In the genomic region with DNA sequence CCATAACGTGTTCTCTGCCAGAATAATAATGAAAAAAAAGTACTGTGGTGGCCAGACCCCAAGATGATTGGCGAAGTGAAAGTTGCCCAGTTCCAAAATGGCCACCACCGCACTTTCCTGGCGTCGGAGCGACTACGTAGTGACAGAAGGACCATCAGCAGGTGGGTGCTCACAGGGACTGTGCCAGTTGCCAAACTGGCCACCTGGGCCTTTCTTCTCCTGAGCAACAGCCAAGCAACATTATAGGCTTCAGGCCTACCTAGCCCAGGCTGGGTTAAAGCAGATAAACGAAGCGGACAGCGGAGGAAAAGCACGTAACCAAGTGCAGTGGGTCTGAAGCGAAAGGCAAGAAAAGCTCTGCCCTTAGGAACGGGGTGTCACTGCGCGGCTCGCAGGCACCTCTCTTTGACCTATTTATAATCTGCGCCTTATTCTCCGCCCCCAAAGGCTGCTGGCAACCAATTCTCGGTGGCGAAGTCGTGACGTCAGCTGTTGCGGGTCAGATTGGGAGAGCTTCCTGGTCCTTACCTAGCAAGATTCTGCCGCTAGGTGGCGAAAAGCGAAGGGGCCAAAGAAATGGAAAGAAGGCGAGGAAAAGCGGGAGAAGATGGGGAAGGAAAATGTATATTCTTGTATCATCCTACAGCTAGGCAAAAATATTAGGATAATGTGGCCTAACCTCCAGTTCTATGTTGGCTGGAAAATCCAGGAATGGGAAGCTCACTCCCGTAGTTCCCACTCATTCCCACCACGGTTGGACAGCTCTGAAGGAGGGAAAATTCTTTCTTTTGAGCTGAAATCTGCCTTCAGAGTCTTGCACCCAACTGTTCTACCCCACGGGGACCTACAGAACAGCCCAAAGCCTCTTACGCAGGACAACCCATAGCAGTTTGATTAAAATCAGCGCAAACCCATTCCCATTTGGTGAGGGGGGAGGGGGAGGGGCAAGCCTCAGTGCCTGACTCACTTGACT, we compare ENCODE assay signal across 8 cellular contexts. TPM values are rescaled to one million over a fixed set of nuclear protein-coding genes. Genes with fewer than 3 reads are reported as not detected.
DNase-seq lines count a peak whose midpoint lies in the region; ATAC-seq and FAIRE-seq lines count a peak whose summit lies in the region.

No MANE protein-coding gene starts in this region.

- H3K4me1 ChIP-seq in BLaER1 = peaks cover 10% of the 10 kb centered on the region; the same call in 1 of the 2 replicates

- H3K27ac ChIP-seq in BLaER1 = peak overlapping the region; percentile 72

- no peaks in the 10 kb centered on the region for H3K27me3 ChIP-seq in BLaER1

- peak overlapping the region; percentile 65 for H3K4me3 ChIP-seq in BLaER1

- H3K9ac ChIP-seq in BLaER1 = peak overlapping the region; percentile 72; the same call in 1 of the 2 replicates

- no peaks in the 10 kb centered on the region for H3K9me3 ChIP-seq in BLaER1

- peak overlapping the region; percentile 88 for H3K4me2 ChIP-seq in BLaER1

- ATAC-seq in HG03457 (IDR thresholded peaks at IDR 0.05; ENCODE audit: unreplicated experiment) = peak; percentile 84
- ATAC-seq in left lobe of liver = peak; percentile 94

- FAIRE-seq in GM19239 (lab: Jason Lieb, UNC) = peak; percentile 99

- H3K36me3 ChIP-seq in BLaER1 = no peaks in the 10 kb centered on the region

- H4K20me1 ChIP-seq in BLaER1 = no peaks in the 10 kb centered on the region

- DNase-seq in GM19239 (ENCODE audit: insufficient read length, low spot score) = peak; percentile 93
- DNase-seq in NCI-H524 (lab: John Stamatoyannopoulos, UW) = peak; percentile 95 to 96
- peak; percentile 99 for DNase-seq in activated CD4-positive, alpha-beta T cell treated with anti-CD3 and anti-CD28 coated beads for 48 hours
- DNase-seq in cortex of kidney (lab: John Stamatoyannopoulos, UW) = peak; percentile 8
- DNase-seq in left lobe of liver (ENCODE audit: low spot score) = peak; percentile 98
- DNase-seq in stimulated activated CD4-positive, alpha-beta T cell treated with anti-CD3 and anti-CD28 coated beads, Interleukin-2, amount 100 ng/mL, for 4 hours (ENCODE audit: low read depth) = peak; percentile 98

RNA-seq across cellular contexts. Expression of gene MOG, which starts 6.9 kb away (rescaled TPM):
- total RNA-seq in left lobe of liver = not detected

RNA-seq across cellular contexts. Expression of gene GABBR1, which starts 17.0 kb away (rescaled TPM):
- total RNA-seq in left lobe of liver = 3.0 TPM

RNA-seq across cellular contexts. Expression of gene ZFP57, which starts 31.0 kb away (rescaled TPM):
- total RNA-seq in left lobe of liver = not detected

Comparison
In these comparisons a context has a peak if more than half of its experiments do, and no peak if none do; other contexts are left out.
1. Peak in every context shown above with its lines: DNase-seq, ATAC-seq, H3K4me3 ChIP-seq and H3K27ac ChIP-seq.
2. DNase-seq: peak in every context shown above with its lines; median percentile 99 in activated CD4-positive, alpha-beta T cell treated with anti-CD3 and anti-CD28 coated beads for 48 hours; 98 in left lobe of liver; 98 in stimulated activated CD4-positive, alpha-beta T cell treated with anti-CD3 and anti-CD28 coated beads, Interleukin-2, amount 100 ng/mL, for 4 hours; 96 in NCI-H524; 93 in GM19239; 8 in cortex of kidney.